In the genomic region with DNA sequence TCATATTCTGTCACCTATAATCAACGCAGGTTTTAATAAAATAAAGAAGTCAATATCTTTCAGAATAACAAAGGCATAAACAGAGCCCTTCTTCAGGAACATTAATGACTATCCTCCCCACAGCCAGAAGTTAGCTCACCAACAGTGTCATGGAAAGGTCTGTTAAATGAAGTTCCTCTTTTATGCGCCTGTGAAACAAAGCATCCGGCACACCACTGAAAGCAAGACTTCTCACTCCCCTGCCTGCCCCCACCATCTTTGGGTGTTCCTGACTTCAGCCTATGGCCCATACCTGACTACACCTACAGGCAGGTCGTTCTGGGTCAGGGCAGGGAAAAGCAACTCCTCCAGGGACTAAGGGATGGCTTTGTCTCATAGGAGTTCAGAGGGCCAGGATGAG, we compare ENCODE assay signal across 14 cellular contexts.
DNase-seq lines count a peak whose midpoint lies in the region; ATAC-seq, FAIRE-seq and TF ChIP-seq lines count a peak whose summit lies in the region.
"Had no signal": no experiment of that assay in that cellular context is flagged by ENCODE, and none has a peak within 500 bp of the region (broad histone marks: within the 10 kb centered on the region; RNA-seq: fewer than 3 reads in every experiment).

No MANE protein-coding gene starts in this region.

- no peaks in the 10 kb centered on the region for H3K27me3 Mint-ChIP-seq in type B pancreatic cell
- H3K27me3 Mint-ChIP-seq: activated CD4-positive, alpha-beta memory T cell treated with anti-CD3 and anti-CD28 coated beads for 36 hours had no signal

- in situ Hi-C loops in HepG2 (cut with HindIII; ENCODE audit: extremely low pct_ligation_motif_present, low pct_unique_long_range_greater_than_20kb) = no loop called here

- TF ChIP-seq POLR2A in right lobe of liver (IDR thresholded peaks at IDR 0.05) = no peak
- no peak for TF ChIP-seq POLR2A in HepG2 (IDR thresholded peaks at IDR 0.05; ENCODE audit: insufficient read depth in 1 of 2, low read depth in 2 of 2, low read length in 2 of 2)
- TF ChIP-seq POLR2A in NB4 (IDR thresholded peaks at IDR 0.05; ENCODE audit: extremely low read depth, insufficient read length) = no peak
- no peak for TF ChIP-seq POLR2A in lower leg skin (IDR thresholded peaks at IDR 0.05)

- ATAC-seq in right lobe of liver = peak in 3 of 4 donors; percentile 23 to 67 (median 48)
- no peak for ATAC-seq in HepG2
- ATAC-seq in HG02938 (IDR thresholded peaks at IDR 0.05; ENCODE audit: unreplicated experiment) = peak; percentile 95
- ATAC-seq in stimulated activated effector memory CD8-positive, alpha-beta T cell treated with anti-CD3 and anti-CD28 coated beads, Interleukin-12 subunit alpha, Interleukin-12 subunit beta, amount 100 ng/mL, for 72 hours = no peak

- no peaks in the 10 kb centered on the region for H3K4me1 Mint-ChIP-seq in type B pancreatic cell (ENCODE audit: unreplicated experiment)
- H3K4me1 Mint-ChIP-seq in stimulated activated effector memory CD8-positive, alpha-beta T cell treated with anti-CD3 and anti-CD28 coated beads, Interleukin-12 subunit alpha, Interleukin-12 subunit beta, amount 100 ng/mL, for 72 hours = peaks cover 2% of the 10 kb centered on the region

- H3K9me3 ChIP-seq in right lobe of liver (no peaks in the 10 kb centered on the region), HepG2 (ENCODE audit: low read length) (no peaks in the 10 kb centered on the region)
- H3K9me3 ChIP-seq: adrenal gland had no signal

- H3K9ac ChIP-seq in HepG2 (ENCODE audit: insufficient read depth, low read depth, low read length) = no peak overlapping the region

- no peaks in the 10 kb centered on the region for H3K4me1 ChIP-seq in right lobe of liver
- H3K4me1 ChIP-seq in HepG2 (ENCODE audit: insufficient read depth, low read length) = no peaks in the 10 kb centered on the region

- FAIRE-seq in HepG2 (lab: Jason Lieb, UNC) = no peak
- FAIRE-seq: G401.6 had no signal

- H3K4me3 ChIP-seq in right lobe of liver (no peak overlapping the region), HepG2 (replicated peaks in 1 of 3; ENCODE audit: insufficient read depth in 1 of 3, low read depth in 2 of 3, low read length in 3 of 3) (no peak overlapping the region), NB4 (ENCODE audit: low read depth, low read length) (no peak overlapping the region), lower leg skin (ENCODE audit: low read depth, poor library complexity, severe bottlenecking) (no peak overlapping the region)
- H3K4me3 ChIP-seq: adrenal gland had no signal

- no peak overlapping the region for H3K4me3 Mint-ChIP-seq in type B pancreatic cell
- H3K4me3 Mint-ChIP-seq in stimulated activated effector memory CD8-positive, alpha-beta T cell treated with anti-CD3 and anti-CD28 coated beads, Interleukin-12 subunit alpha, Interleukin-12 subunit beta, amount 100 ng/mL, for 72 hours = no peak overlapping the region
- H3K4me3 Mint-ChIP-seq: activated CD4-positive, alpha-beta memory T cell treated with anti-CD3 and anti-CD28 coated beads for 36 hours had no signal

- CTCF ChIA-PET in HepG2 (lab: Yijun Ruan, JAX; ENCODE audit: low intra/inter-chr PET ratio, low total read pairs) = no interaction called here

- DNase-seq in right lobe of liver (no peak), HepG2 (ENCODE audit: low spot score) (no peak), NB4 (ENCODE audit: low read depth) (peak; percentile 62), nucleus accumbens (lab: John Stamatoyannopoulos, UW) (no peak), type B pancreatic cell (ENCODE audit: extremely low spot score, unreplicated experiment) (no peak), lower leg skin (ENCODE audit: low spot score in 2 of 2) (no peak)
- DNase-seq in stimulated activated effector memory CD8-positive, alpha-beta T cell treated with anti-CD3 and anti-CD28 coated beads, Interleukin-12 subunit alpha, Interleukin-12 subunit beta, amount 100 ng/mL, for 72 hours (ENCODE audit: low spot score in 2 of 2) = no peak
- DNase-seq: activated CD4-positive, alpha-beta memory T cell treated with anti-CD3 and anti-CD28 coated beads for 36 hours; erythroblast; NCI-H1436 treated with DMSO at 0.1 percent for 48 hours; right cardiac atrium had no signal

- no TSS peak for BruUV-seq in HepG2 (replicated peaks; lab: Mats Ljungman, UMichigan)

- 40% methylated on average over 4 of the region's 4 CpGs for WGBS in right lobe of liver (ENCODE audit: insufficient coverage, low coverage, low lambda C conversion rate, missing lambda C conversion rate)
- 0% methylated on average over 1 of the region's 4 CpGs for whole genome bisulfite sequencing in HepG2 (ENCODE audit: low lambda C conversion rate)
- WGBS in lower leg skin, 2 donors = 83% methylated on average over 4 of the region's 4 CpGs

- no peaks in the 10 kb centered on the region for H4K20me1 ChIP-seq in HepG2 (ENCODE audit: insufficient read depth, low read length)

- no peaks in the 10 kb centered on the region for H3K9me3 Mint-ChIP-seq in type B pancreatic cell
- no peaks in the 10 kb centered on the region for H3K9me3 Mint-ChIP-seq in stimulated activated effector memory CD8-positive, alpha-beta T cell treated with anti-CD3 and anti-CD28 coated beads, Interleukin-12 subunit alpha, Interleukin-12 subunit beta, amount 100 ng/mL, for 72 hours
- H3K9me3 Mint-ChIP-seq: activated CD4-positive, alpha-beta memory T cell treated with anti-CD3 and anti-CD28 coated beads for 36 hours had no signal

- H3K36me3 ChIP-seq in right lobe of liver (no peaks in the 10 kb centered on the region), HepG2 (replicated peaks in 1 of 2; ENCODE audit: control insufficient read depth in 1 of 2, insufficient read depth in 2 of 2, low read length in 2 of 2) (no peaks in the 10 kb centered on the region)
- H3K36me3 ChIP-seq: adrenal gland had no signal

- H3K27me3 ChIP-seq in right lobe of liver = no peaks in the 10 kb centered on the region
- peaks cover 2 to 26% of the 10 kb centered on the region in 2 experiments; a peak in 2 of 5 replicates for H3K27me3 ChIP-seq in HepG2 (ENCODE audit: control insufficient read depth in 1 of 2, insufficient read depth in 2 of 2, low read length in 2 of 2)
- H3K27me3 ChIP-seq: adrenal gland had no signal

- H3K79me2 ChIP-seq in HepG2 (ENCODE audit: insufficient read depth, low read length) = no peaks in the 10 kb centered on the region

- POLR2A ChIA-PET in HepG2 (lab: Yijun Ruan, JAX) = no interaction called here

- peaks cover 1% of the 10 kb centered on the region for H3K36me3 Mint-ChIP-seq in type B pancreatic cell
- peaks cover 25% of the 10 kb centered on the region for H3K36me3 Mint-ChIP-seq in stimulated activated effector memory CD8-positive, alpha-beta T cell treated with anti-CD3 and anti-CD28 coated beads, Interleukin-12 subunit alpha, Interleukin-12 subunit beta, amount 100 ng/mL, for 72 hours
- H3K36me3 Mint-ChIP-seq: activated CD4-positive, alpha-beta memory T cell treated with anti-CD3 and anti-CD28 coated beads for 36 hours had no signal

- no peak overlapping the region for H3K27ac Mint-ChIP-seq in type B pancreatic cell
- no peak overlapping the region for H3K27ac Mint-ChIP-seq in stimulated activated effector memory CD8-positive, alpha-beta T cell treated with anti-CD3 and anti-CD28 coated beads, Interleukin-12 subunit alpha, Interleukin-12 subunit beta, amount 100 ng/mL, for 72 hours
- H3K27ac Mint-ChIP-seq: activated CD4-positive, alpha-beta memory T cell treated with anti-CD3 and anti-CD28 coated beads for 36 hours had no signal

- TF ChIP-seq CTCF in right lobe of liver (IDR thresholded peaks at IDR 0.05) (no peak), HepG2 (CRISPR knock-in tag; IDR thresholded peaks at IDR 0.05) (no peak), NB4 (IDR thresholded peaks at IDR 0.05; ENCODE audit: low read depth, low read length) (no peak), type B pancreatic cell (conservative IDR thresholded peaks at IDR 0.05) (no peak), lower leg skin (IDR thresholded peaks at IDR 0.05) (no peak)

- no peak overlapping the region for H3K4me2 ChIP-seq in HepG2 (ENCODE audit: low read depth, low read length)

- no peak for TF ChIP-seq RAD21 in HepG2 (CRISPR knock-in tag; IDR thresholded peaks at IDR 0.05)

- H2AFZ ChIP-seq in HepG2 (ENCODE audit: low read length) = no peak overlapping the region

- intact Hi-C loops in right lobe of liver (cut with DNase I) (no loop called here), HepG2 (cut with micrococcal nuclease; ENCODE audit: unreplicated experiment) (no loop called here), lower leg skin (cut with DNase I; ENCODE audit: low total_unique reads) (no loop called here)

- TF ChIP-seq EP300 in HepG2 (IDR thresholded peaks at IDR 0.05; ENCODE audit: low read depth in 2 of 2, low read length in 2 of 2) (no peak), HepG2 (CRISPR knock-in tag; IDR thresholded peaks at IDR 0.05; ENCODE audit: borderline replicate concordance) (no peak)

- H3K27ac ChIP-seq in right lobe of liver = no peak overlapping the region
- H3K27ac ChIP-seq in HepG2 (ENCODE audit: extremely low read length, insufficient read depth, low read length) = no peak overlapping the region
- H3K27ac ChIP-seq: adrenal gland had no signal

TF ChIP-seq in HepG2, 621 proteins besides CTCF, POLR2A, EP300 and RAD21 (continues in another document):
- TF ChIP-seq NRL (CRISPR knock-in tag; IDR thresholded peaks at IDR 0.05; ENCODE audit: borderline replicate concordance) = no peak
- no peak for TF ChIP-seq ARID2 (CRISPR knock-in tag; IDR thresholded peaks at IDR 0.05; ENCODE audit: borderline replicate concordance)
- no peak for TF ChIP-seq AKAP8 (CRISPR knock-in tag; IDR thresholded peaks at IDR 0.05)
- no peak for TF ChIP-seq TBP (CRISPR knock-in tag; IDR thresholded peaks at IDR 0.05)
- TF ChIP-seq RFX3 (CRISPR knock-in tag; IDR thresholded peaks at IDR 0.05) = no peak
- no peak for TF ChIP-seq SNAI1 (CRISPR knock-in tag; IDR thresholded peaks at IDR 0.05; ENCODE audit: borderline replicate concordance)
- no peak for TF ChIP-seq ZFP36 (IDR thresholded peaks at IDR 0.05; ENCODE audit: borderline replicate concordance, low read depth, low read length, partially characterized antibody)
- TF ChIP-seq KLF9 (CRISPR knock-in tag; IDR thresholded peaks at IDR 0.05; ENCODE audit: low read depth) = no peak
- no peak for TF ChIP-seq ZNF576 (CRISPR knock-in tag; IDR thresholded peaks at IDR 0.05)

Comparison
In these comparisons a context has a peak if more than half of its experiments do, and no peak if none do; other contexts are left out.
1. ATAC-seq: peak in right lobe of liver (3 of 4) and HG02938 (single experiment); none in HepG2 (single experiment) and stimulated activated effector memory CD8-positive, alpha-beta T cell treated with anti-CD3 and anti-CD28 coated beads, Interleukin-12 subunit alpha, Interleukin-12 subunit beta, amount 100 ng/mL, for 72 hours (single experiment).